ENCODE assay signal across 17 cellular contexts in genomic region chr10:8159628-8160165, GRCh38.
A peak's percentile ranks its signal among the peaks of the same experiment; 100 is the strongest.
DNase-seq lines count a peak whose midpoint lies in the region; ATAC-seq and TF ChIP-seq lines count a peak whose summit lies in the region.
"Had no signal": no experiment of that assay in that cellular context is flagged by ENCODE, and none has a peak within 500 bp of the region (broad histone marks: within the 10 kb centered on the region; RNA-seq: fewer than 3 reads in every experiment).

No MANE protein-coding gene starts in this region.

- CTCF ChIA-PET in WTC11 (lab: Charles Lee), result no interaction called here

- peaks cover 20% of the 10 kb centered on the region for H3K9me3 Mint-ChIP-seq in activated naive CD8-positive, alpha-beta T cell treated with anti-CD3 and anti-CD28 coated beads, Interleukin-2, amount 10 ng/mL, durations not matched to agents 7 days and 5 days
- H3K9me3 Mint-ChIP-seq in activated naive CD8-positive, alpha-beta T cell treated with anti-CD3 and anti-CD28 coated beads for 36 hours, result peaks cover 7% of the 10 kb centered on the region
- H3K9me3 Mint-ChIP-seq in WTC11, result peaks cover 21% of the 10 kb centered on the region
- H3K9me3 Mint-ChIP-seq: activated naive CD4-positive, alpha-beta T cell treated with anti-CD3 and anti-CD28 coated beads, Interleukin-2, amount 50 U/mL, for 24 hours had no signal

- H3K27ac Mint-ChIP-seq in activated naive CD8-positive, alpha-beta T cell treated with anti-CD3 and anti-CD28 coated beads, Interleukin-2, amount 10 ng/mL, durations not matched to agents 7 days and 5 days, result no peak overlapping the region
- no peak overlapping the region for H3K27ac Mint-ChIP-seq in activated naive CD8-positive, alpha-beta T cell treated with anti-CD3 and anti-CD28 coated beads for 36 hours
- H3K27ac Mint-ChIP-seq in WTC11, result no peak overlapping the region
- H3K27ac Mint-ChIP-seq: activated naive CD4-positive, alpha-beta T cell treated with anti-CD3 and anti-CD28 coated beads, Interleukin-2, amount 50 U/mL, for 24 hours; neural progenitor cell had no signal

- POLR2A ChIA-PET in activated naive CD8-positive, alpha-beta T cell treated with anti-CD3 and anti-CD28 coated beads, Interleukin-2, amount 10 ng/mL, durations not matched to agents 7 days and 5 days (lab: Charles Lee), result no interaction called here
- POLR2A ChIA-PET in WTC11 (lab: Charles Lee), result no interaction called here

- no peak overlapping the region for H3K4me3 Mint-ChIP-seq in activated naive CD8-positive, alpha-beta T cell treated with anti-CD3 and anti-CD28 coated beads, Interleukin-2, amount 10 ng/mL, durations not matched to agents 7 days and 5 days
- no peak overlapping the region for H3K4me3 Mint-ChIP-seq in activated naive CD8-positive, alpha-beta T cell treated with anti-CD3 and anti-CD28 coated beads for 36 hours
- H3K4me3 Mint-ChIP-seq in WTC11, result no peak overlapping the region
- H3K4me3 Mint-ChIP-seq: activated naive CD4-positive, alpha-beta T cell treated with anti-CD3 and anti-CD28 coated beads, Interleukin-2, amount 50 U/mL, for 24 hours; neural progenitor cell had no signal

- H3K4me1 Mint-ChIP-seq in activated naive CD8-positive, alpha-beta T cell treated with anti-CD3 and anti-CD28 coated beads, Interleukin-2, amount 10 ng/mL, durations not matched to agents 7 days and 5 days, result peaks cover 5% of the 10 kb centered on the region
- peaks cover 5% of the 10 kb centered on the region for H3K4me1 Mint-ChIP-seq in activated naive CD8-positive, alpha-beta T cell treated with anti-CD3 and anti-CD28 coated beads for 36 hours
- peaks cover 6% of the 10 kb centered on the region; the same call in 1 of the 2 replicates for H3K4me1 Mint-ChIP-seq in WTC11
- H3K4me1 Mint-ChIP-seq: neural progenitor cell had no signal

- H3K27ac ChIP-seq in foreskin keratinocyte, result peak overlapping the region; percentile 50
- H3K27ac ChIP-seq: neural progenitor cell, right atrium auricular region had no signal

- TF ChIP-seq CTCF in foreskin keratinocyte (conservative IDR thresholded peaks at IDR 0.05), result no peak
- TF ChIP-seq CTCF in WTC11 (IDR thresholded peaks at IDR 0.05), result no peak

- ATAC-seq in activated naive CD8-positive, alpha-beta T cell treated with anti-CD3 and anti-CD28 coated beads, Interleukin-2, amount 10 ng/mL, durations not matched to agents 7 days and 5 days (ENCODE audit: low read depth), result peak; percentile 50
- ATAC-seq in foreskin keratinocyte (peak; percentile 86), WTC11 (no peak), GM21526 (IDR thresholded peaks at IDR 0.05; ENCODE audit: low FRiP score, unreplicated experiment) (no peak)

- peaks cover 6% of the 10 kb centered on the region for H3K4me1 ChIP-seq in foreskin keratinocyte
- H3K4me1 ChIP-seq: neural progenitor cell, right atrium auricular region had no signal

- H3K36me3 Mint-ChIP-seq in activated naive CD8-positive, alpha-beta T cell treated with anti-CD3 and anti-CD28 coated beads, Interleukin-2, amount 10 ng/mL, durations not matched to agents 7 days and 5 days, result peaks cover 5% of the 10 kb centered on the region
- H3K36me3 Mint-ChIP-seq in activated naive CD8-positive, alpha-beta T cell treated with anti-CD3 and anti-CD28 coated beads for 36 hours, result no peaks in the 10 kb centered on the region
- H3K36me3 Mint-ChIP-seq in WTC11, result peaks cover 2% of the 10 kb centered on the region; the same call in 1 of the 2 replicates
- H3K36me3 Mint-ChIP-seq: activated naive CD4-positive, alpha-beta T cell treated with anti-CD3 and anti-CD28 coated beads, Interleukin-2, amount 50 U/mL, for 24 hours; neural progenitor cell had no signal

- H3K27me3 ChIP-seq in foreskin keratinocyte, result no peaks in the 10 kb centered on the region
- H3K27me3 ChIP-seq: neural progenitor cell, right atrium auricular region had no signal

- DNase-seq in activated naive CD8-positive, alpha-beta T cell treated with anti-CD3 and anti-CD28 coated beads, Interleukin-2, amount 10 ng/mL, durations not matched to agents 7 days and 5 days, result no peak
- no peak for DNase-seq in activated naive CD8-positive, alpha-beta T cell treated with anti-CD3 and anti-CD28 coated beads for 36 hours
- DNase-seq in RPMI7951 (ENCODE audit: low read depth), result peak; percentile 75
- peak; percentile 54 to 82 for DNase-seq in foreskin keratinocyte
- no peak for DNase-seq in WTC11 (ENCODE audit: low spot score)
- DNase-seq in OCI-M1 (lab: John Stamatoyannopoulos, UW), result no peak
- DNase-seq: AML-193; Calu3; central memory CD4-positive, alpha-beta T cell; effector CD8-positive, alpha-beta T cell; islet precursor cell; NCI-H187 treated with DMSO at 0.1 percent for 48 hours; NCI-H524 had no signal

- H3K27me3 Mint-ChIP-seq in activated naive CD8-positive, alpha-beta T cell treated with anti-CD3 and anti-CD28 coated beads, Interleukin-2, amount 10 ng/mL, durations not matched to agents 7 days and 5 days, result peaks cover 4% of the 10 kb centered on the region
- H3K27me3 Mint-ChIP-seq in activated naive CD8-positive, alpha-beta T cell treated with anti-CD3 and anti-CD28 coated beads for 36 hours, result no peaks in the 10 kb centered on the region
- no peaks in the 10 kb centered on the region; the same call in 1 of the 2 replicates for H3K27me3 Mint-ChIP-seq in WTC11 (ENCODE audit: low read depth)
- H3K27me3 Mint-ChIP-seq: activated naive CD4-positive, alpha-beta T cell treated with anti-CD3 and anti-CD28 coated beads, Interleukin-2, amount 50 U/mL, for 24 hours had no signal

TF ChIP-seq in WTC11, 78 proteins besides CTCF, POLR2A, EP300 and RAD21:
- TF ChIP-seq ZNF281 (CRISPR knock-in tag; IDR thresholded peaks at IDR 0.05), result no peak

Comparison
In these comparisons a context has a peak if more than half of its experiments do, and no peak if none do; other contexts are left out.
1. ATAC-seq: peak in activated naive CD8-positive, alpha-beta T cell treated with anti-CD3 and anti-CD28 coated beads, Interleukin-2, amount 10 ng/mL, durations not matched to agents 7 days and 5 days (single experiment) and foreskin keratinocyte (single experiment); none in WTC11 (single experiment) and GM21526 (single experiment).
2. DNase-seq: peak in RPMI7951 (single experiment) and foreskin keratinocyte (2 of 2); none in activated naive CD8-positive, alpha-beta T cell treated with anti-CD3 and anti-CD28 coated beads, Interleukin-2, amount 10 ng/mL, durations not matched to agents 7 days and 5 days (single experiment), activated naive CD8-positive, alpha-beta T cell treated with anti-CD3 and anti-CD28 coated beads for 36 hours (single experiment), WTC11 (single experiment) and OCI-M1 (single experiment).